Comparison of ENCODE assay signal across 8 cellular contexts in the genomic region with DNA sequence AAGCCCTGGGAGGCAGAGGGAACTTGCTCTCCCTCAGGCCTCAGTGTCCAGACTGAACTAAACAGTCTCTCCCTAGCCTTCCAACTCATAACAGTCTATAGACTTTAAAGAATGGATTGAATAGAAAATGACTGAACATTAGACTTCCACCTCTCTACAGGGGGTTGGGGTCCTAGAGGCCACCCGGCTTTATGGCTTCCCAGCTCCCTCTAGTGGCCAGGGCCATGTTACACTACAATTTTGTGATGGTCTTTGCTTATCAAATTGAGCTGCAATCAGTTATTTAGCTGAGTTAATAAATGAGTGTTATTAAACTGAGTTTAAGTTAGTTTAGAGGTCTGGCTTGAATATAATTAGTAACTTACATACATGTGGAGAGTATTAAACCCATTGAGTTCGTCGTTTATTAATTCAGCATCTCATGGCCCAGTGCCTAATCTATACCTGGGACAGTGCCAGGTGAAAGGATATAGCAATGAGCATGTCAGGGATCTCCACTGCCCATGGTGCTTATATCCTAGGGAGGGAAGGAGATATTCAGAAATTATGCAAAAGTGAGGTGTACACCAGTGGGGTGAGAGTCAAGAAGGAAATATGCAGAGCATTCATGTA.
A peak's percentile ranks its signal among the peaks of the same experiment; 100 is the strongest.
DNase-seq lines count a peak whose midpoint lies in the region; ATAC-seq, FAIRE-seq and TF ChIP-seq lines count a peak whose summit lies in the region.

No MANE protein-coding gene starts in this region.

- ATAC-seq in HG03342 (IDR thresholded peaks at IDR 0.05; ENCODE audit: unreplicated experiment) (peak; percentile 69), K562 (peak; percentile 89), HG02588 (IDR thresholded peaks at IDR 0.05; ENCODE audit: unreplicated experiment) (no peak)

- H3K9ac ChIP-seq in K562 (ENCODE audit: insufficient read depth in 1 of 2, low read depth in 2 of 2, low read length in 2 of 2): no peak overlapping the region
- H3K9ac ChIP-seq in liver (ENCODE audit: low read depth in 1 of 2, low read length in 2 of 2): no peak overlapping the region

- H3K4me2 ChIP-seq in K562 (ENCODE audit: insufficient read depth, low read length): no peak overlapping the region

- DNase-seq in NCI-H524 (lab: John Stamatoyannopoulos, UW) (peak; percentile 12 to 49), NCI-H524 treated with DMSO at 0.1 percent for 48 hours (lab: John Stamatoyannopoulos, UW) (no peak), SKM-1 treated with dmso at 0.1 percent for 144 hours (lab: John Stamatoyannopoulos, UW; ENCODE audit: unreplicated experiment) (peak; percentile 10), K562 (ENCODE audit: extremely low read depth in 1 of 4, low spot score in 3 of 4) (peak; percentile 57 to 74 (median 66))
- peak; percentile 72 for DNase-seq in stimulated activated CD8-positive, alpha-beta memory T cell treated with anti-CD3 and anti-CD28 coated beads, Interleukin-4, amount 100 ng/mL, for 48 hours

- peak; percentile 76 to 88 (median 84) for TF ChIP-seq CTCF in K562 (IDR thresholded peaks at IDR 0.05 in 2 of 3, conservative IDR thresholded peaks at IDR 0.05 in 1 of 3; ENCODE audit: insufficient read depth in 2 of 3, low read depth in 1 of 3, low read length in 3 of 3)
- TF ChIP-seq CTCF in liver (IDR thresholded peaks at IDR 0.05; ENCODE audit: low read depth, low read length, missing input control): peak; percentile 63

- no peak for TF ChIP-seq EP300 in K562 (IDR thresholded peaks at IDR 0.05; ENCODE audit: low read length)

- H3K36me3 ChIP-seq in K562 (ENCODE audit: control insufficient read depth, insufficient read depth, low read length) (no peaks in the 10 kb centered on the region), liver (ENCODE audit: control insufficient read depth in 4 of 4, insufficient read depth in 3 of 4, low read depth in 1 of 4, low read length in 3 of 4) (no peaks in the 10 kb centered on the region)

- no peak for TF ChIP-seq POLR2A in K562 (conservative IDR thresholded peaks at IDR 0.05)

- no TSS peak for BruUV-seq in K562 (replicated peaks; lab: Mats Ljungman, UMichigan)

- POLR2A ChIA-PET in K562 (lab: Yijun Ruan, JAX): interaction anchor here (0.5 to 1.2 kb wide), 2 partner anchors 71 to 89 kb away, joined by 3 read pairs; no protein-coding TSS in a partner anchor

- WGBS in K562 (ENCODE audit: insufficient coverage, low coverage, missing lambda C conversion rate): 0% methylated on average over 3 of the region's 3 CpGs
- WGBS in liver: 21% methylated on average over 3 of the region's 3 CpGs

- no peaks in the 10 kb centered on the region for H3K4me1 ChIP-seq in K562 (replicated peaks in 1 of 2; ENCODE audit: control insufficient read depth in 2 of 2, insufficient read depth in 2 of 2, low read length in 2 of 2)
- peaks cover 0 to 10% (median 6%) of the 10 kb centered on the region in 4 donors for H3K4me1 ChIP-seq in liver (ENCODE audit: control insufficient read depth in 4 of 4, insufficient read depth in 4 of 4, low read length in 3 of 4)

- no peaks in the 10 kb centered on the region for H3K9me1 ChIP-seq in K562 (ENCODE audit: control insufficient read depth, insufficient read depth, low read length)

- in situ Hi-C loops in K562 (cut with MboI): no loop called here

- CTCF ChIA-PET in K562 (lab: Yijun Ruan, JAX; ENCODE audit: low intra/inter-chr PET ratio): interaction anchor here (1.3 to 1.6 kb wide), 3 partner anchors 217 to 227 kb away, joined by 3 to 9 read pairs (median 5); no protein-coding TSS in a partner anchor

- H3K27me3 ChIP-seq in K562 (ENCODE audit: control insufficient read depth in 2 of 2, insufficient read depth in 2 of 2, low read length in 2 of 2) (no peaks in the 10 kb centered on the region; a peak in 2 of 5 replicates), liver (ENCODE audit: control insufficient read depth in 4 of 4, insufficient read depth in 4 of 4, low read length in 3 of 4) (no peaks in the 10 kb centered on the region)

- no peaks in the 10 kb centered on the region for H3K79me2 ChIP-seq in K562 (ENCODE audit: control insufficient read depth, insufficient read depth, low read length)

- H3K9me3 ChIP-seq in K562 (replicated peaks; ENCODE audit: control insufficient read depth, insufficient read depth, low read depth, low read length): no peaks in the 10 kb centered on the region
- no peaks in the 10 kb centered on the region for H3K9me3 ChIP-seq in liver (ENCODE audit: control insufficient read depth in 4 of 4, low read length in 3 of 4)

- peak; percentile 68 to 88 for TF ChIP-seq RAD21 in K562 (CRISPR knock-in tag; conservative IDR thresholded peaks at IDR 0.05 in 1 of 2, IDR thresholded peaks at IDR 0.05 in 1 of 2)
- TF ChIP-seq RAD21 in liver (IDR thresholded peaks at IDR 0.05): peak; percentile 86 to 90

- H3K4me3 ChIP-seq in K562: no peak overlapping the region
- no peak overlapping the region for H3K4me3 ChIP-seq in liver (ENCODE audit: low read depth in 1 of 3, low read length in 3 of 3)

- H4K20me1 ChIP-seq in K562 (replicated peaks; ENCODE audit: control insufficient read depth, insufficient read depth, low read length): no peaks in the 10 kb centered on the region; the same call in 1 of the 2 replicates

- intact Hi-C loops in K562 (cut with micrococcal nuclease): loop anchor here (1.0 to 10.0 kb wide), 3 partner anchors 135 to 307 kb away; no protein-coding TSS in a partner anchor

- peak; percentile 85 for FAIRE-seq in K562 (lab: Jason Lieb, UNC)

- no peak overlapping the region for H2AFZ ChIP-seq in K562 (ENCODE audit: low read depth, low read length)

- H3K27ac ChIP-seq in K562 (ENCODE audit: extremely low read depth, low read depth, low read length): no peak overlapping the region
- no peak overlapping the region for H3K27ac ChIP-seq in liver (ENCODE audit: low read depth in 1 of 2, low read length in 2 of 2)

TF ChIP-seq in K562, 482 proteins besides CTCF, POLR2A, EP300 and RAD21 (continues in another document):
- TF ChIP-seq, protein P1, sequence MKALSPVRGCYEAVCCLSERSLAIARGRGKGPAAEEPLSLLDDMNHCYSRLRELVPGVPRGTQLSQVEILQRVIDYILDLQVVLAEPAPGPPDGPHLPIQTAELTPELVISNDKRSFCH (CRISPR knock-in tag; IDR thresholded peaks at IDR 0.05): no peak
- TF ChIP-seq, protein P1 (tag; IDR thresholded peaks at IDR 0.05): no peak
- TF ChIP-seq POLR2H (tag; IDR thresholded peaks at IDR 0.05; ENCODE audit: low read depth) (no peak), ZNF224 (CRISPR knock-in tag; IDR thresholded peaks at IDR 0.05) (no peak), SMC3 (conservative IDR thresholded peaks at IDR 0.05; ENCODE audit: insufficient read depth, low read depth, low read length) (peak; percentile 60; the same call in 1 of the 2 replicates), U2AF1 (optimal IDR thresholded peaks at IDR 0.05; ENCODE audit: low read depth, low read length) (no peak)
- TF ChIP-seq, protein P2, sequence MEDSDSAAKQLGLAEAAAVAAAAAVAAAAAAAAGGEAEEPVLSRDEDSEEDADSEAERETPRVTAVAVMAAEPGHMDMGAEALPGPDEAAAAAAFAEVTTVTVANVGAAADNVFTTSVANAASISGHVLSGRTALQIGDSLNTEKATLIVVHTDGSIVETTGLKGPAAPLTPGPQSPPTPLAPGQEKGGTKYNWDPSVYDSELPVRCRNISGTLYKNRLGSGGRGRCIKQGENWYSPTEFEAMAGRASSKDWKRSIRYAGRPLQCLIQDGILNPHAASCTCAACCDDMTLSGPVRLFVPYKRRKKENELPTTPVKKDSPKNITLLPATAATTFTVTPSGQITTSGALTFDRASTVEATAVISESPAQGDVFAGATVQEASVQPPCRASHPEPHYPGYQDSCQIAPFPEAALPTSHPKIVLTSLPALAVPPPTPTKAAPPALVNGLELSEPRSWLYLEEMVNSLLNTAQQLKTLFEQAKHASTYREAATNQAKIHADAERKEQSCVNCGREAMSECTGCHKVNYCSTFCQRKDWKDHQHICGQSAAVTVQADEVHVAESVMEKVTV (CRISPR knock-in tag; IDR thresholded peaks at IDR 0.05): peak; percentile 48

TF ChIP-seq in liver, 16 proteins besides CTCF, POLR2A, EP300 and RAD21:
- no peak for TF ChIP-seq HNF4G (IDR thresholded peaks at IDR 0.05)
- TF ChIP-seq FOXA2 (IDR thresholded peaks at IDR 0.05): peak; percentile 21
